ENCODE assay signal across 10 cellular contexts in the genomic region with DNA sequence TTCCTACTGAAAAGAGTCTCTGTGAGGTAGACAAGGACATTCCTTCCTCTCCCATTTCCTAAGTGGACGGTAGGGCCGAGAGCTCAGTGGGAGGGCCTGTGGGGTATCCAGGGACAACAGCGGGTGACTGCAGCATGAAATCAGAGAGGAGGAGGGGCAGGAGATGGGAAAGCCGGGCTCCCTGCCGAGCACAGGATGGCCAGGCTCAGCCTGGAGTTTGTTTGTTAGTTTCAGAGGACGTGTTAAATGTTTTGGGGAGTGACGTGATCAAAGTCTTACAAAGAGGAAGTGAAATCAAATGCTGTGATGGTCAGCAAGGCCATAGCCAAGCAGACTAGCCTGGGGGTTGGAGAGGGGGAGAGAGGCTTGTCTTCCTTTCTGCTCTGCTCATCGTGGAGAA.
DNase-seq lines count a peak whose midpoint lies in the region; ATAC-seq and TF ChIP-seq lines count a peak whose summit lies in the region.
"Had no signal": no experiment of that assay in that cellular context is flagged by ENCODE, and none has a peak within 500 bp of the region (broad histone marks: within the 10 kb centered on the region; RNA-seq: fewer than 3 reads in every experiment).

No MANE protein-coding gene starts in this region.

- H3K27ac Mint-ChIP-seq in effector memory CD8-positive, alpha-beta T cell, result no peak overlapping the region

- TF ChIP-seq EP300 in Ishikawa (IDR thresholded peaks at IDR 0.05; ENCODE audit: borderline replicate concordance) (peak; percentile 78), esophagus muscularis mucosa (IDR thresholded peaks at IDR 0.05) (no peak), upper lobe of left lung (IDR thresholded peaks at IDR 0.05) (no peak)

- TF ChIP-seq CTCF in esophagus muscularis mucosa (IDR thresholded peaks at IDR 0.05), result no peak
- no peak for TF ChIP-seq CTCF in lung (IDR thresholded peaks at IDR 0.05; ENCODE audit: control extremely low read depth, extremely low read depth)
- no peak for TF ChIP-seq CTCF in upper lobe of left lung (IDR thresholded peaks at IDR 0.05)
- no peak for TF ChIP-seq CTCF in GM13976 (IDR thresholded peaks at IDR 0.05; ENCODE audit: borderline replicate concordance, control extremely low read depth, extremely low read depth, insufficient read depth, missing control alignments)

- H3K36me3 Mint-ChIP-seq in effector memory CD8-positive, alpha-beta T cell (ENCODE audit: insufficient read depth), result no peaks in the 10 kb centered on the region

- H3K36me3 ChIP-seq in esophagus muscularis mucosa (no peaks in the 10 kb centered on the region), lung (ENCODE audit: control insufficient read depth in 2 of 2, insufficient read depth in 2 of 2, low read length in 2 of 2) (no peaks in the 10 kb centered on the region), upper lobe of left lung (no peaks in the 10 kb centered on the region)

- peak; percentile 95 for DNase-seq in esophagus muscularis mucosa (ENCODE audit: extremely low spot score)
- no peak for DNase-seq in lung (ENCODE audit: low spot score)
- DNase-seq in upper lobe of left lung, result peak in 1 of 2 donors; percentile 35
- DNase-seq in effector CD4-positive, alpha-beta T cell, result no peak
- DNase-seq in effector memory CD8-positive, alpha-beta T cell, result no peak
- no peak for DNase-seq in GM13976 (ENCODE audit: low spot score)
- DNase-seq: activated CD8-positive, alpha-beta memory T cell treated with anti-CD3 and anti-CD28 coated beads for 24 hours had no signal

- no peaks in the 10 kb centered on the region for H3K9me3 Mint-ChIP-seq in effector memory CD8-positive, alpha-beta T cell

- ATAC-seq in lung (ENCODE audit: insufficient read depth, low FRiP score), result peak; percentile 36
- ATAC-seq in upper lobe of left lung (ENCODE audit: low FRiP score in 2 of 2), result peak; percentile 68 to 92
- no peak for ATAC-seq in effector memory CD8-positive, alpha-beta T cell (replicated peaks)
- ATAC-seq in HG02885 (IDR thresholded peaks at IDR 0.05; ENCODE audit: poor library complexity, unreplicated experiment), result no peak

- TF ChIP-seq POLR2A in esophagus muscularis mucosa (IDR thresholded peaks at IDR 0.05; ENCODE audit: low read depth) (no peak), upper lobe of left lung (IDR thresholded peaks at IDR 0.05) (no peak)

- H3K4me1 ChIP-seq in esophagus muscularis mucosa (peaks cover 34 to 51% (median 42%) of the 10 kb centered on the region in 4 donors), lung (ENCODE audit: control insufficient read depth in 2 of 2, insufficient read depth in 2 of 2, low read length in 2 of 2) (peaks cover 0 to 5% of the 10 kb centered on the region in 2 donors), upper lobe of left lung (peaks cover 0 to 5% (median 2%) of the 10 kb centered on the region in 4 donors)

- H3K27ac ChIP-seq in esophagus muscularis mucosa (replicated peaks in 1 of 4) (peak overlapping the region; percentile 24 to 73 (median 68)), lung (ENCODE audit: low read depth in 1 of 2, low read length in 1 of 2) (peak overlapping the region in 1 of 2 donors; percentile 36), upper lobe of left lung (peak overlapping the region in 1 of 4 donors; percentile 64)

- H3K4me3 ChIP-seq in esophagus muscularis mucosa (no peak overlapping the region), lung (no peak overlapping the region), upper lobe of left lung (no peak overlapping the region)
- H3K4me3 ChIP-seq: dorsolateral prefrontal cortex had no signal

- in situ Hi-C loops in GM13976 (cut with MboI; ENCODE audit: low sequenced_read_pairs, unreplicated experiment), result no loop called here

- no peak; the same call in 1 of the 2 replicates for TF ChIP-seq RAD21 in Ishikawa (IDR thresholded peaks at IDR 0.05; ENCODE audit: low read depth)

- intact Hi-C loops in esophagus muscularis mucosa (cut with DNase I), result no loop called here

- no peaks in the 10 kb centered on the region for H3K4me1 Mint-ChIP-seq in effector memory CD8-positive, alpha-beta T cell (ENCODE audit: low read depth in 2 of 2)

- H3K27me3 ChIP-seq in esophagus muscularis mucosa, result no peaks in the 10 kb centered on the region
- H3K27me3 ChIP-seq in lung (ENCODE audit: control insufficient read depth, insufficient read depth), result peaks cover 3% of the 10 kb centered on the region
- no peaks in the 10 kb centered on the region for H3K27me3 ChIP-seq in upper lobe of left lung

- H3K4me3 Mint-ChIP-seq in effector memory CD8-positive, alpha-beta T cell, result no peak overlapping the region

- H3K27me3 Mint-ChIP-seq in effector memory CD8-positive, alpha-beta T cell, result peaks cover 5 to 9% of the 10 kb centered on the region in 2 donors

- H3K9me3 ChIP-seq in esophagus muscularis mucosa (no peaks in the 10 kb centered on the region), lung (ENCODE audit: control insufficient read depth in 2 of 2, insufficient read depth in 1 of 2, low read length in 1 of 2) (no peaks in the 10 kb centered on the region), upper lobe of left lung (no peaks in the 10 kb centered on the region)

- WGBS in esophagus muscularis mucosa, result 25% methylated on average over 8 of the region's 8 CpGs
- 35 to 54% methylated on average over 8 of the region's 8 CpGs for WGBS in lung, 2 donors
- 34 to 39% methylated on average over 8 of the region's 8 CpGs for WGBS in upper lobe of left lung, 2 donors

TF ChIP-seq in Ishikawa, 13 proteins besides CTCF, POLR2A, EP300 and RAD21:
- peak; percentile 67 for TF ChIP-seq TCF12 (IDR thresholded peaks at IDR 0.05; ENCODE audit: low read depth)
- TF ChIP-seq MAX (IDR thresholded peaks at IDR 0.05), result no peak
- TF ChIP-seq EGR1 (IDR thresholded peaks at IDR 0.05), result no peak
- TF ChIP-seq, protein P1, sequence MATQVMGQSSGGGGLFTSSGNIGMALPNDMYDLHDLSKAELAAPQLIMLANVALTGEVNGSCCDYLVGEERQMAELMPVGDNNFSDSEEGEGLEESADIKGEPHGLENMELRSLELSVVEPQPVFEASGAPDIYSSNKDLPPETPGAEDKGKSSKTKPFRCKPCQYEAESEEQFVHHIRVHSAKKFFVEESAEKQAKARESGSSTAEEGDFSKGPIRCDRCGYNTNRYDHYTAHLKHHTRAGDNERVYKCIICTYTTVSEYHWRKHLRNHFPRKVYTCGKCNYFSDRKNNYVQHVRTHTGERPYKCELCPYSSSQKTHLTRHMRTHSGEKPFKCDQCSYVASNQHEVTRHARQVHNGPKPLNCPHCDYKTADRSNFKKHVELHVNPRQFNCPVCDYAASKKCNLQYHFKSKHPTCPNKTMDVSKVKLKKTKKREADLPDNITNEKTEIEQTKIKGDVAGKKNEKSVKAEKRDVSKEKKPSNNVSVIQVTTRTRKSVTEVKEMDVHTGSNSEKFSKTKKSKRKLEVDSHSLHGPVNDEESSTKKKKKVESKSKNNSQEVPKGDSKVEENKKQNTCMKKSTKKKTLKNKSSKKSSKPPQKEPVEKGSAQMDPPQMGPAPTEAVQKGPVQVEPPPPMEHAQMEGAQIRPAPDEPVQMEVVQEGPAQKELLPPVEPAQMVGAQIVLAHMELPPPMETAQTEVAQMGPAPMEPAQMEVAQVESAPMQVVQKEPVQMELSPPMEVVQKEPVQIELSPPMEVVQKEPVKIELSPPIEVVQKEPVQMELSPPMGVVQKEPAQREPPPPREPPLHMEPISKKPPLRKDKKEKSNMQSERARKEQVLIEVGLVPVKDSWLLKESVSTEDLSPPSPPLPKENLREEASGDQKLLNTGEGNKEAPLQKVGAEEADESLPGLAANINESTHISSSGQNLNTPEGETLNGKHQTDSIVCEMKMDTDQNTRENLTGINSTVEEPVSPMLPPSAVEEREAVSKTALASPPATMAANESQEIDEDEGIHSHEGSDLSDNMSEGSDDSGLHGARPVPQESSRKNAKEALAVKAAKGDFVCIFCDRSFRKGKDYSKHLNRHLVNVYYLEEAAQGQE (IDR thresholded peaks at IDR 0.05; ENCODE audit: low read depth), result no peak
- TF ChIP-seq, protein P2, sequence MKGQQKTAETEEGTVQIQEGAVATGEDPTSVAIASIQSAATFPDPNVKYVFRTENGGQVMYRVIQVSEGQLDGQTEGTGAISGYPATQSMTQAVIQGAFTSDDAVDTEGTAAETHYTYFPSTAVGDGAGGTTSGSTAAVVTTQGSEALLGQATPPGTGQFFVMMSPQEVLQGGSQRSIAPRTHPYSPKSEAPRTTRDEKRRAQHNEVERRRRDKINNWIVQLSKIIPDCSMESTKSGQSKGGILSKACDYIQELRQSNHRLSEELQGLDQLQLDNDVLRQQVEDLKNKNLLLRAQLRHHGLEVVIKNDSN (IDR thresholded peaks at IDR 0.05), result no peak
- peak; percentile 48; the same call in 1 of the 2 replicates for TF ChIP-seq NFIC (IDR thresholded peaks at IDR 0.05)
- TF ChIP-seq CREB1 (IDR thresholded peaks at IDR 0.05; ENCODE audit: low read depth), result no peak
- no peak for TF ChIP-seq ZBTB7A (IDR thresholded peaks at IDR 0.05; ENCODE audit: low read depth)
- peak; percentile 58 for TF ChIP-seq TEAD4 (IDR thresholded peaks at IDR 0.05)
- TF ChIP-seq FOXM1 (IDR thresholded peaks at IDR 0.05; ENCODE audit: borderline replicate concordance, low read depth), result no peak; the same call in 1 of the 2 replicates
- TF ChIP-seq CEBPB (IDR thresholded peaks at IDR 0.05), result no peak
- no peak for TF ChIP-seq YY1 (IDR thresholded peaks at IDR 0.05; ENCODE audit: low read depth)
- no peak for TF ChIP-seq TAF1 (IDR thresholded peaks at IDR 0.05; ENCODE audit: low read depth)
TF ChIP-seq in Ishikawa: peak in this region for 3.

Comparison
In these comparisons a context has a peak if more than half of its experiments do, and no peak if none do; other contexts are left out.
1. ATAC-seq: peak in lung (single experiment) and upper lobe of left lung (2 of 2); none in effector memory CD8-positive, alpha-beta T cell (single experiment) and HG02885 (single experiment).